In genomic region chr1:64675718-64676345, GRCh38 we compare ENCODE assay signal across 8 cellular contexts.
DNase-seq lines count a peak whose midpoint lies in the region; ATAC-seq, FAIRE-seq and TF ChIP-seq lines count a peak whose summit lies in the region.

No MANE protein-coding gene starts in this region.

- peak; percentile 37 for DNase-seq in NCI-H82 (lab: John Stamatoyannopoulos, UW)
- no peak for DNase-seq in NCI-H82 treated with DMSO at 0.1 percent for 48 hours (lab: John Stamatoyannopoulos, UW; ENCODE audit: unreplicated experiment)
- DNase-seq in NCI-H69 (lab: John Stamatoyannopoulos, UW) = peak; percentile 14
- peak; percentile 32 for DNase-seq in endothelial cell of umbilical vein (ENCODE audit: low read depth, low spot score)
- DNase-seq in gastrocnemius medialis = no peak
- DNase-seq in anterior cingulate cortex (lab: John Stamatoyannopoulos, UW) = no peak
- DNase-seq in activated gamma-delta T cell treated with Interleukin-2 at 50 U/mL for 16 hours = no peak

- H3K79me2 ChIP-seq in endothelial cell of umbilical vein (ENCODE audit: control insufficient read depth, insufficient read depth, low read length) = no peaks in the 10 kb centered on the region

- H3K4me2 ChIP-seq in endothelial cell of umbilical vein (ENCODE audit: insufficient read depth, low read length) = no peak overlapping the region

- H2AFZ ChIP-seq in endothelial cell of umbilical vein (ENCODE audit: low read depth, low read length) = no peak overlapping the region

- in situ Hi-C loops in gastrocnemius medialis (cut with MboI; ENCODE audit: low sequenced_read_pairs in 4 of 4) = loop anchor here (10.0 to 25.0 kb wide), 3 partner anchors 211 to 414 kb away; no protein-coding TSS in a partner anchor

- POLR2A ChIA-PET in endothelial cell of umbilical vein (lab: Charles Lee) = no interaction called here

- TF ChIP-seq CTCF in endothelial cell of umbilical vein (IDR thresholded peaks at IDR 0.05; ENCODE audit: extremely low read depth in 1 of 2, insufficient read depth in 1 of 2, low read depth in 1 of 2, low read length in 2 of 2) (peak; percentile 35 to 67), gastrocnemius medialis (IDR thresholded peaks at IDR 0.05 in 4 of 5, conservative IDR thresholded peaks at IDR 0.05 in 1 of 5) (peak in 4 of 5 experiments; percentile 7 to 70 (median 34))

- BruUV-seq in endothelial cell of umbilical vein (replicated peaks; lab: Mats Ljungman, UMichigan) = no TSS peak

- H3K9me1 ChIP-seq in endothelial cell of umbilical vein (replicated peaks; ENCODE audit: control insufficient read depth, extremely low read depth, insufficient read depth, low read length) = no peaks in the 10 kb centered on the region

- intact Hi-C loops in endothelial cell of umbilical vein (cut with micrococcal nuclease) (loop anchor here (1.0 to 5.0 kb wide), 3 partner anchors 206 to 407 kb away; partner anchors contain the start of gene CACHD1), gastrocnemius medialis (cut with DNase I; ENCODE audit: low total_unique reads) (loop anchor here (2.0 to 5.0 kb wide), 2 partner anchors 204 to 407 kb away; partner anchors contain the start of gene CACHD1)

- peak; percentile 73 for FAIRE-seq in endothelial cell of umbilical vein (lab: Jason Lieb, UNC)

- H3K4me1 ChIP-seq in endothelial cell of umbilical vein (ENCODE audit: control insufficient read depth, extremely low read depth, insufficient read depth, low read length) = no peaks in the 10 kb centered on the region
- peaks cover under 1 to 6% of the 10 kb centered on the region in 2 donors for H3K4me1 ChIP-seq in gastrocnemius medialis

- H3K36me3 ChIP-seq in endothelial cell of umbilical vein (ENCODE audit: control insufficient read depth in 2 of 2, extremely low read depth in 1 of 2, insufficient read depth in 2 of 2, low read length in 2 of 2) = peaks cover 2% of the 10 kb centered on the region in 2 experiments
- no peaks in the 10 kb centered on the region for H3K36me3 ChIP-seq in gastrocnemius medialis

- no peak for ATAC-seq in gastrocnemius medialis
- ATAC-seq in activated CD4-positive, CD25-positive, alpha-beta regulatory T cell treated with anti-CD3 and anti-CD28 coated beads, Interleukin-2, amount 50 U/mL, for 24 hours = no peak

- no peak overlapping the region for H3K9ac ChIP-seq in endothelial cell of umbilical vein (replicated peaks; ENCODE audit: extremely low read depth, insufficient read depth, low read length)

- no peaks in the 10 kb centered on the region for H4K20me1 ChIP-seq in endothelial cell of umbilical vein (replicated peaks; ENCODE audit: control insufficient read depth, extremely low read depth, insufficient read depth, low read length)

- H3K4me3 ChIP-seq in endothelial cell of umbilical vein (replicated peaks in 1 of 3; ENCODE audit: insufficient read depth in 1 of 3, low read depth in 1 of 3, low read length in 3 of 3) (no peak overlapping the region), gastrocnemius medialis (no peak overlapping the region)

- TF ChIP-seq POLR2A in endothelial cell of umbilical vein (IDR thresholded peaks at IDR 0.05; ENCODE audit: low read depth, low read length) (no peak), gastrocnemius medialis (IDR thresholded peaks at IDR 0.05) (no peak)

- CTCF ChIA-PET in endothelial cell of umbilical vein (lab: Charles Lee) = interaction anchor here (0.8 to 4.6 kb wide), 16 partner anchors 8 to 1068 kb away, joined by 3 to 52 read pairs (median 3); no protein-coding TSS in a partner anchor

- H3K9me3 ChIP-seq in endothelial cell of umbilical vein (replicated peaks; ENCODE audit: control insufficient read depth, insufficient read depth, low read length) = no peaks in the 10 kb centered on the region
- no peaks in the 10 kb centered on the region for H3K9me3 ChIP-seq in gastrocnemius medialis

- H3K27me3 ChIP-seq in endothelial cell of umbilical vein (ENCODE audit: control insufficient read depth in 2 of 2, insufficient read depth in 2 of 2, low read length in 2 of 2) (no peaks in the 10 kb centered on the region), gastrocnemius medialis (no peaks in the 10 kb centered on the region)

- H3K27ac ChIP-seq in endothelial cell of umbilical vein (ENCODE audit: insufficient read depth, low read depth, low read length) (no peak overlapping the region), gastrocnemius medialis (no peak overlapping the region)

- dilution Hi-C loops in endothelial cell of umbilical vein (cut with MboI; ENCODE audit: extremely low pct_ligation_motif_present, low sequenced_read_pairs) = no loop called here

TF ChIP-seq in endothelial cell of umbilical vein, 7 proteins besides CTCF, POLR2A, EP300 and RAD21:
- TF ChIP-seq MAX (IDR thresholded peaks at IDR 0.05; ENCODE audit: insufficient read depth, insufficient read length) = no peak
- TF ChIP-seq JUN (IDR thresholded peaks at IDR 0.05; ENCODE audit: borderline replicate concordance, insufficient read depth, insufficient read length, low read depth) = no peak
- no peak for TF ChIP-seq EZH2 (IDR thresholded peaks at IDR 0.05; ENCODE audit: borderline replicate concordance, low read depth, low read length, severe bottlenecking)
- no peak for TF ChIP-seq POLR2AphosphoS5 (IDR thresholded peaks at IDR 0.05; ENCODE audit: insufficient read depth, low read depth, low read length)
- TF ChIP-seq MYC (IDR thresholded peaks at IDR 0.05; ENCODE audit: low read depth, low read length) = no peak
- TF ChIP-seq GATA2 (IDR thresholded peaks at IDR 0.05; ENCODE audit: insufficient read depth, insufficient read length, low read depth, low read length) = no peak
- TF ChIP-seq FOS (IDR thresholded peaks at IDR 0.05; ENCODE audit: borderline replicate concordance, insufficient read depth, low read length) = no peak

Comparison
In these comparisons a context has a peak if more than half of its experiments do, and no peak if none do; other contexts are left out.
1. DNase-seq: peak in NCI-H82 (single experiment), NCI-H69 (single experiment) and endothelial cell of umbilical vein (single experiment); none in NCI-H82 treated with DMSO at 0.1 percent for 48 hours (single experiment), gastrocnemius medialis (0 of 2), anterior cingulate cortex (0 of 58) and activated gamma-delta T cell treated with Interleukin-2 at 50 U/mL for 16 hours (single experiment).